ENCODE assay signal across 32 cellular contexts in genomic region chr2:110744429-110744828, GRCh38. TPM values are rescaled to one million over a fixed set of nuclear protein-coding genes. Genes with fewer than 3 reads are reported as not detected.
"Had no signal": no experiment of that assay in that cellular context is flagged by ENCODE, and none has a peak within 500 bp of the region (broad histone marks: within the 10 kb centered on the region; RNA-seq: fewer than 3 reads in every experiment).

No MANE protein-coding gene starts in this region.

- H3K9me3 ChIP-seq: right lobe of liver, thyroid gland, upper lobe of left lung, vagina had no signal

- H3K27ac Mint-ChIP-seq: activated CD4-positive, alpha-beta T cell treated with anti-CD3 and anti-CD28 coated beads for 36 hours; activated CD8-positive, alpha-beta memory T cell treated with anti-CD3 and anti-CD28 coated beads, Interleukin-2, amount 10 ng/mL, durations not matched to agents 7 days and 5 days; activated CD8-positive, alpha-beta T cell treated with anti-CD3 and anti-CD28 coated beads, Interleukin-2, amount 10 ng/mL, durations not matched to agents 7 days and 5 days; activated naive CD8-positive, alpha-beta T cell; dendritic cell treated with granulocyte-macrophage colony-stimulating factor and Interleukin-4, amounts not matched to agents 40 ng/mL and 50 ng/mL, for 4 days; endodermal cell; nephron; progenitor cell of endocrine pancreas; stimulated activated effector memory CD8-positive, alpha-beta T cell treated with anti-CD3 and anti-CD28 coated beads, Interleukin-12 subunit alpha, Interleukin-12 subunit beta, amount 100 ng/mL, for 72 hours; stimulated activated naive CD8-positive, alpha-beta T cell treated with anti-CD3 and anti-CD28 coated beads, Interleukin-15, Interleukin-2, amounts not matched to agents 100 ng/mL and 50 ng/mL, for 24 hours had no signal

- H3K9me3 Mint-ChIP-seq: central memory CD8-positive, alpha-beta T cell; dendritic cell treated with granulocyte-macrophage colony-stimulating factor and Interleukin-4, amounts not matched to agents 40 ng/mL and 50 ng/mL, for 4 days; endodermal cell; nephron; stimulated activated effector memory CD8-positive, alpha-beta T cell treated with anti-CD3 and anti-CD28 coated beads, Interleukin-12 subunit alpha, Interleukin-12 subunit beta, amount 100 ng/mL, for 72 hours; stimulated activated naive CD8-positive, alpha-beta T cell treated with anti-CD3 and anti-CD28 coated beads, Interleukin-15, Interleukin-2, amounts not matched to agents 100 ng/mL and 50 ng/mL, for 24 hours had no signal

- FAIRE-seq: bronchial epithelial cell had no signal

- H3K4me3 Mint-ChIP-seq: activated CD4-positive, alpha-beta T cell treated with anti-CD3 and anti-CD28 coated beads for 36 hours; activated CD8-positive, alpha-beta memory T cell treated with anti-CD3 and anti-CD28 coated beads, Interleukin-2, amount 10 ng/mL, durations not matched to agents 7 days and 5 days; activated CD8-positive, alpha-beta T cell treated with anti-CD3 and anti-CD28 coated beads, Interleukin-2, amount 10 ng/mL, durations not matched to agents 7 days and 5 days; activated naive CD8-positive, alpha-beta T cell; central memory CD8-positive, alpha-beta T cell; dendritic cell treated with granulocyte-macrophage colony-stimulating factor and Interleukin-4, amounts not matched to agents 40 ng/mL and 50 ng/mL, for 4 days; endodermal cell; nephron; stimulated activated effector memory CD8-positive, alpha-beta T cell treated with anti-CD3 and anti-CD28 coated beads, Interleukin-12 subunit alpha, Interleukin-12 subunit beta, amount 100 ng/mL, for 72 hours; stimulated activated naive CD8-positive, alpha-beta T cell treated with anti-CD3 and anti-CD28 coated beads, Interleukin-15, Interleukin-2, amounts not matched to agents 100 ng/mL and 50 ng/mL, for 24 hours had no signal

- H3K36me3 ChIP-seq: left ventricle myocardium inferior, right lobe of liver, thyroid gland, upper lobe of left lung, vagina had no signal

- H3K36me3 Mint-ChIP-seq: activated CD8-positive, alpha-beta memory T cell treated with anti-CD3 and anti-CD28 coated beads, Interleukin-2, amount 10 ng/mL, durations not matched to agents 7 days and 5 days; activated naive CD8-positive, alpha-beta T cell; stimulated activated effector memory CD8-positive, alpha-beta T cell treated with anti-CD3 and anti-CD28 coated beads, Interleukin-12 subunit alpha, Interleukin-12 subunit beta, amount 100 ng/mL, for 72 hours had no signal

- ATAC-seq: activated CD4-positive, alpha-beta T cell treated with anti-CD3 and anti-CD28 coated beads for 36 hours; activated CD8-positive, alpha-beta memory T cell treated with anti-CD3 and anti-CD28 coated beads, Interleukin-2, amount 10 ng/mL, durations not matched to agents 7 days and 5 days; activated CD8-positive, alpha-beta T cell treated with anti-CD3 and anti-CD28 coated beads, Interleukin-2, amount 10 ng/mL, durations not matched to agents 7 days and 5 days; esophagus mucosa; right lobe of liver; stimulated activated effector memory CD8-positive, alpha-beta T cell treated with anti-CD3 and anti-CD28 coated beads, Interleukin-12 subunit alpha, Interleukin-12 subunit beta, amount 100 ng/mL, for 72 hours had no signal

- H3K27ac ChIP-seq: left ventricle myocardium inferior, right lobe of liver, thyroid gland, upper lobe of left lung, vagina had no signal

- H3K27me3 ChIP-seq: right lobe of liver, thyroid gland, upper lobe of left lung, vagina had no signal

- DNase-seq: activated CD4-positive, alpha-beta T cell treated with anti-CD3 and anti-CD28 coated beads for 36 hours; activated CD4-positive, CD25-positive, alpha-beta regulatory T cell; activated CD8-positive, alpha-beta memory T cell treated with anti-CD3 and anti-CD28 coated beads, Interleukin-2, amount 10 ng/mL, durations not matched to agents 7 days and 5 days; activated CD8-positive, alpha-beta T cell treated with anti-CD3 and anti-CD28 coated beads, Interleukin-2, amount 10 ng/mL, durations not matched to agents 7 days and 5 days; activated naive CD4-positive, alpha-beta T cell; activated T-cell treated with anti-CD3 and anti-CD28 coated beads, Interleukin-2, amount 50 U/mL, for 48 hours; anterior cingulate cortex; endodermal cell; foreskin fibroblast; hippocampal formation; left ventricle myocardium inferior; right lobe of liver; stimulated activated CD4-positive, alpha-beta T cell treated with anti-CD3 and anti-CD28 coated beads, Interleukin-2, amount 100 ng/mL, for 48 hours; substantia nigra; thyroid gland had no signal

- H3K4me1 ChIP-seq: left ventricle myocardium inferior, right lobe of liver, thyroid gland, vagina had no signal

- H3K4me3 ChIP-seq: left ventricle myocardium inferior, right lobe of liver, thyroid gland, upper lobe of left lung, vagina had no signal

RNA-seq across cellular contexts. Expression of gene ACOXL, which starts 12.1 kb away (rescaled TPM):
- total RNA-seq: activated CD8-positive, alpha-beta T cell treated with anti-CD3 and anti-CD28 coated beads, Interleukin-2, amount 10 ng/mL, durations not matched to agents 7 days and 5 days; bronchial epithelial cell; esophagus mucosa; left ventricle myocardium inferior; lung microvascular endothelial cell; mesenteric fat pad; mucosa of gallbladder; osteocyte; renal cortical epithelial cell; right lobe of liver; skeletal muscle tissue; vagina had no signal
